In the genomic region with DNA sequence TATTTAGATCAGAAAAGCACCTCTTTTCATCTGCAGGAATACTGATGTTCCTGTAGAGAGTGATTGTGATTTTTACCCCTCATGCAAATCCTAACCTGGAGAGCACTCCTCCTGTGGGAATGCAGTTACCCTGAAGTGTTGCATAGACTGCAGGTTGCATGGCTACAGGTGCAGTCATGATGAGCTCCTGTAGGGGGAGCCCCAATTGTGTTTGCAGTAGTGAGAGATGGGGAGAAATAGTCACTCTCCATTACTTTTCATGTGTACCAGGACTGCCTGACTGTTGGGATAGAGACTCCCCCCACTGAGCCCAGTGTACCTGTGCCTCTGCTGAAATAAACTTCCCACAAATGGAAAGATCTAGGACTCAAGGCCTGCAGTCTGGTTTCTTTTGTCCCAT, we compare ENCODE assay signal across 9 cellular contexts.
DNase-seq lines count a peak whose midpoint lies in the region; ATAC-seq, FAIRE-seq and TF ChIP-seq lines count a peak whose summit lies in the region.
"Had no signal": no experiment of that assay in that cellular context is flagged by ENCODE, and none has a peak within 500 bp of the region (broad histone marks: within the 10 kb centered on the region; RNA-seq: fewer than 3 reads in every experiment).

No MANE protein-coding gene starts in this region.

- POLR2A ChIA-PET in RWPE1 (lab: Yijun Ruan, JAX; ENCODE audit: low non-redundant PET) = no interaction called here

- peak; percentile 64 for FAIRE-seq in D721Med (lab: Jason Lieb, UNC)
- FAIRE-seq: TTC549 had no signal

- H3K27ac ChIP-seq in RWPE1 = no peak overlapping the region

- ATAC-seq in GM18867 (IDR thresholded peaks at IDR 0.05; ENCODE audit: unreplicated experiment) (peak; percentile 67), HG03025 (IDR thresholded peaks at IDR 0.05; ENCODE audit: low FRiP score, unreplicated experiment) (peak; percentile 80)

- DNase-seq in D721Med (ENCODE audit: insufficient read length, low spot score) (peak; percentile 15), RWPE1 (ENCODE audit: low spot score) (peak; percentile 13), fibroblast of mammary gland (ENCODE audit: low read depth) (peak; percentile 46), NCI-H1436 (lab: John Stamatoyannopoulos, UW) (no peak), NCI-H2081 treated with DMSO at 0.1 percent for 48 hours (lab: John Stamatoyannopoulos, UW) (no peak)
- DNase-seq in stimulated activated CD4-positive, alpha-beta T cell treated with anti-CD3 and anti-CD28 coated beads, Interleukin-1b, Interleukin-23, amount 100 ng/mL, for 48 hours = peak; percentile 23

- CTCF ChIA-PET in RWPE1 (lab: Yijun Ruan, JAX) = interaction anchor here (0.5 to 0.6 kb wide), 2 partner anchors 150 to 257 kb away, joined by 3 to 4 read pairs; no protein-coding TSS in a partner anchor

- no peak overlapping the region for H3K4me3 ChIP-seq in fibroblast of mammary gland (ENCODE audit: control insufficient read depth, low read depth, low read length)

- TF ChIP-seq CTCF in D721Med (IDR thresholded peaks at IDR 0.05; ENCODE audit: insufficient read depth, missing control alignments) = peak; percentile 63
- TF ChIP-seq CTCF in RWPE1 (conservative IDR thresholded peaks at IDR 0.05; ENCODE audit: low read depth) = 0 out of 2 replicates have a peak, but pooled peaks have one; percentile 24
- TF ChIP-seq CTCF in fibroblast of mammary gland (conservative IDR thresholded peaks at IDR 0.05; ENCODE audit: control insufficient read depth, insufficient read depth, low read depth, low read length) = peak; percentile 89

Comparison
In these comparisons a context has a peak if more than half of its experiments do, and no peak if none do; other contexts are left out.
1. DNase-seq: peak in D721Med (single experiment), RWPE1 (single experiment), fibroblast of mammary gland (single experiment) and stimulated activated CD4-positive, alpha-beta T cell treated with anti-CD3 and anti-CD28 coated beads, Interleukin-1b, Interleukin-23, amount 100 ng/mL, for 48 hours (single experiment); none in NCI-H1436 (single experiment) and NCI-H2081 treated with DMSO at 0.1 percent for 48 hours (single experiment).
2. CTCF ChIP-seq: peak in every context shown above with its lines; median percentile 89 in fibroblast of mammary gland; 63 in D721Med; 24 in RWPE1.